14 cellular contexts compared by ENCODE assay signal in genomic region chr2:130143266-130144039, GRCh38. TPM values are rescaled to one million over a fixed set of nuclear protein-coding genes. Genes with fewer than 3 reads are reported as not detected.
DNase-seq lines count a peak whose midpoint lies in the region; ATAC-seq and TF ChIP-seq lines count a peak whose summit lies in the region.
"Not testable (repeated sequence)": the region's sequence is repeated elsewhere in the genome, so short reads cannot be mapped to it uniquely, and the experiment has no call there.
"Had no signal": no experiment of that assay in that cellular context is flagged by ENCODE, and none has a peak within 500 bp of the region (broad histone marks: within the 10 kb centered on the region; RNA-seq: fewer than 3 reads in every experiment).

No MANE protein-coding gene starts in this region.

- H2BK15ac ChIP-seq in H9 (ENCODE audit: low read depth, low read length), result not testable (repeated sequence)

- H3K36me3 Mint-ChIP-seq in CD8-positive, alpha-beta memory T cell; H9 (ENCODE audit: insufficient read depth in 1 of 3, low read depth in 3 of 3); activated T-helper 17 cell treated with anti-CD3 and anti-CD28 coated beads, Interleukin-2, amount 50 U/mL, for 72 hours (ENCODE audit: low read depth); endodermal cell (ENCODE audit: low read depth); neural progenitor cell: not testable (repeated sequence)

- H3K56ac ChIP-seq in H9 (ENCODE audit: insufficient read length, low read depth, low read length), result not testable (repeated sequence)

- not testable (repeated sequence) for H3K14ac ChIP-seq in H9 (ENCODE audit: insufficient read depth, low read length)

- peaks cover 21% of the 10 kb centered on the region for H3F3A ChIP-seq in neural progenitor cell (ENCODE audit: low read depth)

- H2AK5ac ChIP-seq in H9 (ENCODE audit: insufficient read length, low read length), result not testable (repeated sequence)

- not testable (repeated sequence) for H2BK20ac ChIP-seq in H9 (ENCODE audit: low read depth, low read length, poor library complexity, severe bottlenecking)

- H3K79me1 ChIP-seq in H9 (ENCODE audit: insufficient read depth, low read depth, low read length, poor library complexity, severe bottlenecking), result not testable (repeated sequence)

- H3K27me3 Mint-ChIP-seq in CD8-positive, alpha-beta memory T cell, result peaks cover 6 to 12% of the 10 kb centered on the region in 2 donors
- H3K27me3 Mint-ChIP-seq in H9 (ENCODE audit: low read depth), result peaks cover 16% of the 10 kb centered on the region
- H3K27me3 Mint-ChIP-seq in activated T-helper 17 cell treated with anti-CD3 and anti-CD28 coated beads, Interleukin-2, amount 50 U/mL, for 72 hours; neural progenitor cell (ENCODE audit: insufficient read depth, low read depth): not testable (repeated sequence)
- peaks cover 14% of the 10 kb centered on the region for H3K27me3 Mint-ChIP-seq in endodermal cell (ENCODE audit: insufficient read depth)

- H4K5ac ChIP-seq in H9 (ENCODE audit: insufficient read length, low read depth, low read length), result not testable (repeated sequence)

- not testable (repeated sequence) for H3K9ac ChIP-seq in H9 (ENCODE audit: extremely low read depth, insufficient read length, low read length); endodermal cell (ENCODE audit: extremely low read depth, low read length, poor library complexity, severe bottlenecking); neural progenitor cell

- H3K27ac ChIP-seq in CD8-positive, alpha-beta memory T cell (ENCODE audit: low read depth, low read length); H9 (ENCODE audit: insufficient read length, low read depth, low read length); endodermal cell (ENCODE audit: low read depth, low read length); neural progenitor cell; stomach: not testable (repeated sequence)

- H4K20me1 ChIP-seq in H9 (ENCODE audit: control insufficient read depth, insufficient read depth, insufficient read length), result not testable (repeated sequence)
- peaks cover 38% of the 10 kb centered on the region for H4K20me1 ChIP-seq in neural progenitor cell (ENCODE audit: low read depth)

- POLR2A ChIA-PET in CD8-positive, alpha-beta memory T cell (lab: Charles Lee), result not testable (repeated sequence)

- TF ChIP-seq CTCF in H9 (conservative IDR thresholded peaks at IDR 0.05); endodermal cell (conservative IDR thresholded peaks at IDR 0.05); neural progenitor cell (IDR thresholded peaks at IDR 0.05); stomach (IDR thresholded peaks at IDR 0.05): not testable (repeated sequence)

- H3K36me3 ChIP-seq in CD8-positive, alpha-beta memory T cell (ENCODE audit: insufficient read depth, low read length); endodermal cell (ENCODE audit: control insufficient read depth, insufficient read depth, low read length); neural progenitor cell; stomach: not testable (repeated sequence)

- not testable (repeated sequence) for H3K79me2 ChIP-seq in H9 (ENCODE audit: insufficient read depth, low read length); neural progenitor cell (ENCODE audit: low read depth)

- H2BK5ac ChIP-seq in H9 (ENCODE audit: insufficient read length, low read length), result not testable (repeated sequence)

- TF ChIP-seq POLR2A in stomach (IDR thresholded peaks at IDR 0.05), result not testable (repeated sequence)

- H3K27ac Mint-ChIP-seq in CD8-positive, alpha-beta memory T cell, result peak overlapping the region in 2 of 8 donors; percentile 14 to 74
- not testable (repeated sequence) for H3K27ac Mint-ChIP-seq in H9; activated T-helper 17 cell treated with anti-CD3 and anti-CD28 coated beads, Interleukin-2, amount 50 U/mL, for 72 hours; endodermal cell
- H3K27ac Mint-ChIP-seq in neural progenitor cell, result peak overlapping the region; percentile 95

- intact Hi-C loops in stomach (cut with DNase I; ENCODE audit: low total_unique reads), result not testable (repeated sequence)

- H4K91ac ChIP-seq in H9 (ENCODE audit: insufficient read length, low read depth, low read length), result not testable (repeated sequence)

- not testable (repeated sequence) for H2BK12ac ChIP-seq in H9 (ENCODE audit: insufficient read length, low read depth, low read length)

- H3K9me3 Mint-ChIP-seq in CD8-positive, alpha-beta memory T cell; H9; activated T-helper 17 cell treated with anti-CD3 and anti-CD28 coated beads, Interleukin-2, amount 50 U/mL, for 72 hours; endodermal cell; neural progenitor cell: not testable (repeated sequence)

- WGBS in H9 (ENCODE audit: extremely low coverage, insufficient read length, low lambda C conversion rate), result no CpG with 5 or more reads among the region's 28 CpGs
- WGBS in endodermal cell (ENCODE audit: insufficient coverage in 1 of 2, insufficient read length in 1 of 2), 2 experiments, result 65 to 68% methylated on average over 8 to 17 of the region's 28 CpGs
- 39 to 52% (median 47%) methylated on average over 17 to 21 of the region's 28 CpGs for WGBS in stomach, 5 donors

- not testable (repeated sequence) for H3K27me3 ChIP-seq in CD8-positive, alpha-beta memory T cell (ENCODE audit: insufficient read depth, low read length, poor library complexity, severe bottlenecking); H9 (ENCODE audit: insufficient read depth, low read length); endodermal cell (ENCODE audit: control insufficient read depth, insufficient read depth, low read length, poor library complexity, severe bottlenecking); neural progenitor cell
- peaks cover 0 to 39% (median 0%) of the 10 kb centered on the region in 3 donors for H3K27me3 ChIP-seq in stomach

- H2BK120ac ChIP-seq in H9 (ENCODE audit: low read depth, low read length, poor library complexity, severe bottlenecking), result not testable (repeated sequence)

- TF ChIP-seq EP300 in stomach (IDR thresholded peaks at IDR 0.05), result not testable (repeated sequence)

- H3K4me1 Mint-ChIP-seq in CD8-positive, alpha-beta memory T cell, result peaks cover under 1 to 10% (median 9%) of the 10 kb centered on the region in 3 donors
- H3K4me1 Mint-ChIP-seq in H9; activated T-helper 17 cell treated with anti-CD3 and anti-CD28 coated beads, Interleukin-2, amount 50 U/mL, for 72 hours; endodermal cell; neural progenitor cell: not testable (repeated sequence)

- not testable (repeated sequence) for H2AFZ ChIP-seq in H9 (ENCODE audit: low read length); neural progenitor cell (replicated peaks)

- H3K4me2 ChIP-seq in H9 (ENCODE audit: insufficient read depth, insufficient read length, low read length) (peak overlapping the region; percentile 2), neural progenitor cell (peak overlapping the region; percentile 74)

- H3K9me3 ChIP-seq in CD8-positive, alpha-beta memory T cell (ENCODE audit: low read length); H9 (ENCODE audit: control insufficient read depth, low read depth, low read length); endodermal cell (ENCODE audit: control insufficient read depth, low read length); neural progenitor cell (ENCODE audit: low read depth); stomach: not testable (repeated sequence)

- ATAC-seq in activated T-helper 17 cell treated with anti-CD3 and anti-CD28 coated beads, Interleukin-2, amount 50 U/mL, for 72 hours (replicated peaks), result not testable (repeated sequence)

- H3K23ac ChIP-seq in H9 (ENCODE audit: insufficient read length, low read depth, low read length), result not testable (repeated sequence)

- not testable (repeated sequence) for H3T11ph ChIP-seq in H9 (ENCODE audit: low read length)

- CTCF ChIA-PET in CD8-positive, alpha-beta memory T cell (lab: Charles Lee), result not testable (repeated sequence)

- H3K18ac ChIP-seq in H9 (ENCODE audit: insufficient read length, low read depth, low read length), result not testable (repeated sequence)

- H3K4me3 Mint-ChIP-seq in CD8-positive, alpha-beta memory T cell, result peak overlapping the region; percentile 37 to 83 (median 77)
- peak overlapping the region; percentile 70 to 84 for H3K4me3 Mint-ChIP-seq in H9
- H3K4me3 Mint-ChIP-seq in activated T-helper 17 cell treated with anti-CD3 and anti-CD28 coated beads, Interleukin-2, amount 50 U/mL, for 72 hours, result peak overlapping the region; percentile 79
- peak overlapping the region; percentile 66 for H3K4me3 Mint-ChIP-seq in endodermal cell
- peak overlapping the region; percentile 83 for H3K4me3 Mint-ChIP-seq in neural progenitor cell

- H3K4me3 ChIP-seq in CD8-positive, alpha-beta memory T cell (ENCODE audit: low read length); endodermal cell (ENCODE audit: low read length): not testable (repeated sequence)
- peak overlapping the region; percentile 53 for H3K4me3 ChIP-seq in neural progenitor cell
- peak overlapping the region; percentile 38 to 52 (median 41) for H3K4me3 ChIP-seq in stomach

- H3K4me1 ChIP-seq in CD8-positive, alpha-beta memory T cell (ENCODE audit: insufficient read depth, low read length); H9 (ENCODE audit: insufficient read depth, low read length); endodermal cell (ENCODE audit: control insufficient read depth, insufficient read depth, low read length); neural progenitor cell: not testable (repeated sequence)
- peaks cover 0 to 20% (median 6%) of the 10 kb centered on the region in 4 donors for H3K4me1 ChIP-seq in stomach

- DNase-seq in CD8-positive, alpha-beta memory T cell; stomach: not testable (repeated sequence)
- DNase-seq in H9 (peak; percentile 47), NCI-H510A treated with DMSO at 0.1 percent for 48 hours (lab: John Stamatoyannopoulos, UW) (peak; percentile 6), endodermal cell (peak; percentile 72), islet precursor cell (peak; percentile 62), neural progenitor cell (ENCODE audit: low spot score) (peak; percentile 44)

- H3K4ac ChIP-seq in H9 (ENCODE audit: low read depth, low read length), result not testable (repeated sequence)

- H4K8ac ChIP-seq in H9 (replicated peaks; ENCODE audit: insufficient read length, low read depth, low read length), result not testable (repeated sequence)

- H3K23me2 ChIP-seq in H9 (ENCODE audit: insufficient read length, low read depth, low read length, poor library complexity, severe bottlenecking), result not testable (repeated sequence)

RNA-seq across cellular contexts. Expression of gene CCDC74B, which starts 1.5 kb away (rescaled TPM):
- total RNA-seq in CD8-positive, alpha-beta memory T cell, result under 1 TPM; 0.84 to 0.85 TPM
- polyA plus RNA-seq in CD8-positive, alpha-beta memory T cell, result 0.59 TPM
- total RNA-seq in H9 (2021), result 5.9 and 6.7 TPM in 2 replicates
- total RNA-seq in activated T-helper 17 cell treated with anti-CD3 and anti-CD28 coated beads, Interleukin-2, amount 50 U/mL, for 72 hours, result 1 to 10 TPM; 1.3 to 4.4 TPM
- total RNA-seq in endodermal cell, result 10 to 100 TPM in 1 of 2 donors, 1 to 10 TPM in 1; 8.7 to 10.4 TPM
- polyA plus RNA-seq in endodermal cell (2013, experiment 1 of 2), result 30.4 TPM
- polyA plus RNA-seq in endodermal cell (2013, experiment 2 of 2), result 32.4 TPM
- total RNA-seq in neural progenitor cell (ENCODE audit: low replicate concordance), result 8.8 and 13.8 TPM in 2 replicates
- total RNA-seq in stomach, result 1 to 10 TPM in 3 of 5 donors, under 1 TPM in 1, not detected in 1; 0.89 to 2.4 (median 1.1) TPM
- 1 to 10 TPM; 2.0 to 2.9 (median 2.4) TPM for polyA plus RNA-seq in stomach

RNA-seq across cellular contexts. Expression of gene POTEF, which starts 14.4 kb away (rescaled TPM):
- not detected for total RNA-seq in CD8-positive, alpha-beta memory T cell
- polyA plus RNA-seq in CD8-positive, alpha-beta memory T cell, result 0.05 TPM
- total RNA-seq in H9 (2021) (8.2 and 10.5 TPM in 2 replicates), endodermal cell (10 to 100 TPM in 1 of 2 donors, under 1 TPM in 1; 0.18 to 12.7 TPM), neural progenitor cell (ENCODE audit: low replicate concordance) (15.1 and 17.6 TPM in 2 replicates), stomach (under 1 TPM in 1 of 5 donors, not detected in 4; 0.18 TPM)
- not detected for total RNA-seq in activated T-helper 17 cell treated with anti-CD3 and anti-CD28 coated beads, Interleukin-2, amount 50 U/mL, for 72 hours
- polyA plus RNA-seq in endodermal cell (2013, experiment 1 of 2), result 0.18 TPM
- 0.17 TPM for polyA plus RNA-seq in endodermal cell (2013, experiment 2 of 2)
- polyA plus RNA-seq in stomach, result not detected
- total RNA-seq: gastroesophageal sphincter, M059J, NCI-H460 had no signal
- polyA plus RNA-seq: small intestine had no signal

RNA-seq across cellular contexts. Expression of gene SMPD4, which starts 37.9 kb away (rescaled TPM):
- total RNA-seq in CD8-positive, alpha-beta memory T cell, result 100 to 1,000 TPM; 111 to 113 TPM
- 43.2 TPM for polyA plus RNA-seq in CD8-positive, alpha-beta memory T cell
- total RNA-seq in H9 (2021) (104 and 105 TPM in 2 replicates), endodermal cell (10 to 100 TPM; 81.6 to 93.9 TPM), neural progenitor cell (ENCODE audit: low replicate concordance) (23.6 and 45.1 TPM in 2 replicates), stomach (100 to 1,000 TPM in 1 of 5 donors, 10 to 100 TPM in 4; 11.4 to 109 (median 36.8) TPM)
- total RNA-seq in activated T-helper 17 cell treated with anti-CD3 and anti-CD28 coated beads, Interleukin-2, amount 50 U/mL, for 72 hours, result 100 to 1,000 TPM in 1 of 2 donors, 10 to 100 TPM in 1; 49.6 to 105 TPM
- polyA plus RNA-seq in endodermal cell (2013, experiment 1 of 2), result 66.7 TPM
- polyA plus RNA-seq in endodermal cell (2013, experiment 2 of 2), result 60.4 TPM
- polyA plus RNA-seq in stomach, result 10 to 100 TPM; 16.2 to 35.8 (median 19.8) TPM

RNA-seq across cellular contexts. Expression of gene MZT2B, which starts 38.6 kb away (rescaled TPM):
- total RNA-seq in CD8-positive, alpha-beta memory T cell, result 100 to 1,000 TPM; 303 to 318 TPM
- 179 TPM for polyA plus RNA-seq in CD8-positive, alpha-beta memory T cell
- total RNA-seq in H9 (2021) (198 and 203 TPM in 2 replicates), endodermal cell (100 to 1,000 TPM; 161 to 224 TPM), neural progenitor cell (ENCODE audit: low replicate concordance) (21.4 and 91.8 TPM in 2 replicates), stomach (100 to 1,000 TPM in 2 of 5 donors, 10 to 100 TPM in 3; 52.3 to 521 (median 87.5) TPM)
- total RNA-seq in activated T-helper 17 cell treated with anti-CD3 and anti-CD28 coated beads, Interleukin-2, amount 50 U/mL, for 72 hours, result 100 to 1,000 TPM; 326 to 373 TPM
- polyA plus RNA-seq in endodermal cell (2013, experiment 1 of 2), result 222 TPM
- polyA plus RNA-seq in endodermal cell (2013, experiment 2 of 2), result 208 TPM
- polyA plus RNA-seq in stomach, result 100 to 1,000 TPM; 288 to 357 (median 354) TPM

RNA-seq across cellular contexts. Expression of gene TUBA3E, which starts 54.8 kb away (rescaled TPM):
- not detected for total RNA-seq in CD8-positive, alpha-beta memory T cell
- not detected for polyA plus RNA-seq in CD8-positive, alpha-beta memory T cell
- total RNA-seq in H9 (2021) (0.13 and 0.26 TPM in 2 replicates), endodermal cell (not detected), neural progenitor cell (ENCODE audit: low replicate concordance) (not detected in 2 replicates), stomach (not detected)
- total RNA-seq in activated T-helper 17 cell treated with anti-CD3 and anti-CD28 coated beads, Interleukin-2, amount 50 U/mL, for 72 hours, result not detected
- not detected for polyA plus RNA-seq in endodermal cell (2013, experiment 1 of 2)
- not detected for polyA plus RNA-seq in endodermal cell (2013, experiment 2 of 2)
- polyA plus RNA-seq in stomach, result not detected
- total RNA-seq: gastroesophageal sphincter, M059J, NCI-H460, SJCRH30 had no signal
- polyA plus RNA-seq: neural cell had no signal
